18 cellular contexts compared by ENCODE assay signal in the genomic region with DNA sequence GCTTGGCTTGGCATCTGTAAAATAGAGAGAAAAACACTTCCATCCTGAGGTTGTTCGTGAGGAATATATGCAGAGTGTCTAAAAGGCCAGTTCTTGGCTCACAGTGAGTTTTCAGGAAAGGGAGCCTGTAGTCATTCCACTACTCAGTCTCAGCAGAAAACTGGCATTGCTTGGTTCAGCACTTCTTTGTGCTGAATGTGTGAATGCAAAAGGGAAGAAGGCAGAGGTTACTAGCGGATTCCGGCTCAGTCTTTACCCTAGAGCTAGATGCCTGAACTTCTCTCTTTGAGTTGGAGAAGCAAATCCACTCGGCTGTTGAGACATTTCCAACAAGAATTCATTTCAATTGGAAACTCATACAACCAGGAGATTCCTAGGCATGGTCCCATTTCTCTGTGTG. TPM values are rescaled to one million over a fixed set of nuclear protein-coding genes. Genes with fewer than 3 reads are reported as not detected.
DNase-seq lines count a peak whose midpoint lies in the region; ATAC-seq and TF ChIP-seq lines count a peak whose summit lies in the region.
"Had no signal": no experiment of that assay in that cellular context is flagged by ENCODE, and none has a peak within 500 bp of the region (broad histone marks: within the 10 kb centered on the region; RNA-seq: fewer than 3 reads in every experiment).

No MANE protein-coding gene starts in this region.

- H3K27ac ChIP-seq in upper lobe of left lung, result peak overlapping the region; percentile 48 to 65 (median 50)
- H3K27ac ChIP-seq: 22Rv1, C4-2B, PC-9 had no signal

- intact Hi-C loops in Right ventricle myocardium inferior (cut with DNase I) (no loop called here), cardiac septum (cut with DNase I) (no loop called here), left ventricle myocardium superior (cut with micrococcal nuclease) (no loop called here), mucosa of descending colon (cut with DNase I, micrococcal nuclease) (no loop called here)

- H3K4me3 ChIP-seq in mucosa of descending colon (no peak overlapping the region), upper lobe of left lung (no peak overlapping the region)
- H3K4me3 ChIP-seq: PC-9 had no signal

- no peaks in the 10 kb centered on the region for H3K36me3 ChIP-seq in mucosa of descending colon (ENCODE audit: low read depth)
- no peaks in the 10 kb centered on the region for H3K36me3 ChIP-seq in upper lobe of left lung

- TF ChIP-seq EP300 in upper lobe of left lung (IDR thresholded peaks at IDR 0.05), result no peak

- ATAC-seq in Right ventricle myocardium inferior (peak; percentile 61), left ventricle myocardium superior (peak; percentile 67), mucosa of descending colon (peak; percentile 29), upper lobe of left lung (ENCODE audit: low FRiP score in 2 of 2) (peak in 1 of 2 donors; percentile 67)

- 43 to 70% methylated on average over 4 of the region's 4 CpGs for WGBS in upper lobe of left lung, 2 donors

- H3K4me1 ChIP-seq in mucosa of descending colon (ENCODE audit: low read depth) (peaks cover 1% of the 10 kb centered on the region), upper lobe of left lung (peaks cover 12 to 35% (median 22%) of the 10 kb centered on the region in 4 donors)

- H3K9me3 ChIP-seq in mucosa of descending colon, result no peaks in the 10 kb centered on the region
- H3K9me3 ChIP-seq in upper lobe of left lung, result peaks cover 0 to 4% (median 0%) of the 10 kb centered on the region in 4 donors

- TF ChIP-seq CTCF in mucosa of descending colon (IDR thresholded peaks at IDR 0.05) (no peak), upper lobe of left lung (IDR thresholded peaks at IDR 0.05) (no peak)

- no peak for DNase-seq in Right ventricle myocardium inferior (ENCODE audit: missing footprints)
- DNase-seq in cardiac septum (ENCODE audit: low spot score), result no peak
- DNase-seq in left ventricle myocardium superior, result no peak
- DNase-seq in mucosa of descending colon, result peak in 1 of 3 donors; percentile 9
- no peak for DNase-seq in upper lobe of left lung
- DNase-seq in DMS53 treated with DMSO at 0.1 percent for 48 hours (lab: John Stamatoyannopoulos, UW; ENCODE audit: unreplicated experiment), result no peak
- no peak for DNase-seq in AG08396 (ENCODE audit: low spot score)
- no peak for DNase-seq in putamen (ENCODE audit: low spot score)
- DNase-seq: COR-L47, HFFc6, KG1, NCI-H1092, NCI-H1694, NCI-H345, NCI-H526 treated with DMSO at 0.1 percent for 48 hours, PC-9 had no signal

- no peaks in the 10 kb centered on the region for H3K27me3 ChIP-seq in upper lobe of left lung

- TF ChIP-seq POLR2A in upper lobe of left lung (IDR thresholded peaks at IDR 0.05), result no peak

RNA-seq across cellular contexts. Expression of gene FRMD4B, which starts 23.1 kb away (rescaled TPM):
- total RNA-seq in Right ventricle myocardium inferior (16.0 TPM), cardiac septum (10.8 TPM), left ventricle myocardium superior (14.0 TPM), mucosa of descending colon (10 to 100 TPM; 26.0 to 29.4 (median 28.6) TPM), upper lobe of left lung (100 to 1,000 TPM in 2 of 6 donors, 10 to 100 TPM in 4; 48.0 to 136 (median 62.8) TPM)
